In genomic region chr6:49550413-49551125, GRCh38 we compare ENCODE assay signal across 7 cellular contexts. TPM values are rescaled to one million over a fixed set of nuclear protein-coding genes. Genes with fewer than 3 reads are reported as not detected.
A peak's percentile ranks its signal among the peaks of the same experiment; 100 is the strongest.
DNase-seq lines count a peak whose midpoint lies in the region; TF ChIP-seq lines count a peak whose summit lies in the region.

TSS of gene C6orf141 (plus strand) at chr6:49550668. CDS start at chr6:49550793, 125 bp downstream.

- H3K27ac ChIP-seq in H9 (ENCODE audit: insufficient read length, low read depth, low read length), result no peak within 1 kb of the TSS
- no peak within 1 kb of the TSS for H3K27ac ChIP-seq in KMS-11

- H3K4ac ChIP-seq in H9 (ENCODE audit: low read depth, low read length), result no peak within 1 kb of the TSS; the same call in 1 of the 2 replicates

- H3K18ac ChIP-seq in H9 (ENCODE audit: insufficient read length, low read depth, low read length), result peak within 1 kb of the TSS; percentile 76

- H2BK15ac ChIP-seq in H9 (ENCODE audit: low read depth, low read length), result no peak within 1 kb of the TSS

- peaks cover 45% of the 10 kb centered on the region for H3K27me3 Mint-ChIP-seq in H9 (ENCODE audit: low read depth)
- peaks cover 22% of the 10 kb centered on the region for H3K27me3 Mint-ChIP-seq in progenitor cell of endocrine pancreas

- H3K9me3 Mint-ChIP-seq in H9 (peaks cover 0 to 3% of the 10 kb centered on the region in 2 experiments; a peak in 2 of 5 replicates), progenitor cell of endocrine pancreas (ENCODE audit: low read depth) (no peaks in the 10 kb centered on the region)

- H4K91ac ChIP-seq in H9 (ENCODE audit: insufficient read length, low read depth, low read length), result no peak within 1 kb of the TSS

- peak within 1 kb of the TSS; percentile 75 to 86 for H3K4me3 Mint-ChIP-seq in H9
- peak within 1 kb of the TSS; percentile 77 for H3K4me3 Mint-ChIP-seq in progenitor cell of endocrine pancreas (ENCODE audit: low read depth)

- H3K27me3 ChIP-seq in H9 (ENCODE audit: insufficient read depth, low read length) (peaks cover 11% of the 10 kb centered on the region; the same call in 1 of the 2 replicates), KMS-11 (ENCODE audit: insufficient read depth, low read depth) (no peaks in the 10 kb centered on the region)

- H3K4me2 ChIP-seq in H9 (ENCODE audit: insufficient read depth, insufficient read length, low read length) (peak within 1 kb of the TSS; percentile 84), KMS-11 (peak within 1 kb of the TSS; percentile 86)

- peak within 1 kb of the TSS; percentile 92 for H3K14ac ChIP-seq in H9 (ENCODE audit: insufficient read depth, low read length)

- DNase-seq in GM13977 (ENCODE audit: low spot score) (peak; percentile 61), H9 (peak; percentile 90), activated T-cell treated with anti-CD3 and anti-CD28 coated beads for 48 hours (ENCODE audit: low read depth) (peak; percentile 21), foreskin fibroblast (peak in 1 of 2 donors; percentile 56), progenitor cell of endocrine pancreas (ENCODE audit: low spot score, unreplicated experiment) (peak; percentile 28), NOMO-1 (lab: John Stamatoyannopoulos, UW; ENCODE audit: unreplicated experiment in 2 of 2) (no peak)

- no peak within 1 kb of the TSS for H2BK5ac ChIP-seq in H9 (ENCODE audit: insufficient read length, low read length)

- H3K9me3 ChIP-seq in H9 (ENCODE audit: control insufficient read depth, low read depth, low read length), result no peaks in the 10 kb centered on the region

- H3K36me3 ChIP-seq in KMS-11 (ENCODE audit: insufficient read depth), result no peaks in the 10 kb centered on the region

- H3K4me3 ChIP-seq in KMS-11 (IDR thresholded peaks at IDR 0.05; ENCODE audit: insufficient read depth, low read depth, low read length) (no peak within 1 kb of the TSS), foreskin fibroblast (ENCODE audit: low read depth in 1 of 2, low read length in 2 of 2) (peak within 1 kb of the TSS; percentile 47 to 58)

- TF ChIP-seq CTCF in GM13977 (IDR thresholded peaks at IDR 0.05; ENCODE audit: extremely low read depth, insufficient read depth, missing control alignments) (no peak), H9 (conservative IDR thresholded peaks at IDR 0.05) (no peak), KMS-11 (conservative IDR thresholded peaks at IDR 0.05; ENCODE audit: low read depth, low read length) (no peak), foreskin fibroblast (IDR thresholded peaks at IDR 0.05; ENCODE audit: low read depth, low read length) (no peak), progenitor cell of endocrine pancreas (IDR thresholded peaks at IDR 0.05; ENCODE audit: unreplicated experiment) (no peak)

- H3K23ac ChIP-seq in H9 (ENCODE audit: insufficient read length, low read depth, low read length), result no peak within 1 kb of the TSS

- H3K9ac ChIP-seq in H9 (ENCODE audit: extremely low read depth, insufficient read length, low read length) (peak within 1 kb of the TSS; percentile 50), KMS-11 (peak within 1 kb of the TSS; percentile 12; the same call in 1 of the 2 replicates)

- H3K36me3 Mint-ChIP-seq in H9 (ENCODE audit: insufficient read depth in 1 of 3, low read depth in 3 of 3), result peaks cover 0 to 28% (median 27%) of the 10 kb centered on the region in 3 experiments; a peak in 6 of 7 replicates
- H3K36me3 Mint-ChIP-seq in progenitor cell of endocrine pancreas (ENCODE audit: insufficient read depth), result peaks cover 2% of the 10 kb centered on the region

- no peak within 1 kb of the TSS for H2AK5ac ChIP-seq in H9 (ENCODE audit: insufficient read length, low read length)

- H3K4me1 ChIP-seq in H9 (ENCODE audit: insufficient read depth, low read length) (peaks cover 6% of the 10 kb centered on the region; the same call in 1 of the 2 replicates), KMS-11 (ENCODE audit: low read depth, poor library complexity, severe bottlenecking) (no peaks in the 10 kb centered on the region)

- WGBS in H9 (ENCODE audit: extremely low coverage, insufficient read length, low lambda C conversion rate), result no CpG with 5 or more reads among the region's 48 CpGs

- H3T11ph ChIP-seq in H9 (ENCODE audit: low read length), result no peak within 1 kb of the TSS

- no peak within 1 kb of the TSS for H4K5ac ChIP-seq in H9 (ENCODE audit: insufficient read length, low read depth, low read length)

- H4K20me1 ChIP-seq in H9 (ENCODE audit: control insufficient read depth, insufficient read depth, insufficient read length) (no peaks in the 10 kb centered on the region), KMS-11 (ENCODE audit: insufficient read depth) (no peaks in the 10 kb centered on the region)

- no peak within 1 kb of the TSS for H2BK12ac ChIP-seq in H9 (ENCODE audit: insufficient read length, low read depth, low read length)

- no peaks in the 10 kb centered on the region for H3K79me1 ChIP-seq in H9 (ENCODE audit: insufficient read depth, low read depth, low read length, poor library complexity, severe bottlenecking)

- H2BK20ac ChIP-seq in H9 (ENCODE audit: low read depth, low read length, poor library complexity, severe bottlenecking), result no peak within 1 kb of the TSS

- peak within 1 kb of the TSS; percentile 29 for H2BK120ac ChIP-seq in H9 (ENCODE audit: low read depth, low read length, poor library complexity, severe bottlenecking)

- H3K27ac Mint-ChIP-seq in H9 (peak within 1 kb of the TSS; percentile 94 to 99 (median 97)), progenitor cell of endocrine pancreas (peak within 1 kb of the TSS; percentile 82)

- H3K23me2 ChIP-seq in H9 (ENCODE audit: insufficient read length, low read depth, low read length, poor library complexity, severe bottlenecking), result peaks cover 14% of the 10 kb centered on the region

- peaks cover 42 to 55% of the 10 kb centered on the region in 2 experiments for H3K4me1 Mint-ChIP-seq in H9
- H3K4me1 Mint-ChIP-seq in progenitor cell of endocrine pancreas (ENCODE audit: low read depth), result peaks cover 25% of the 10 kb centered on the region

- H3K79me2 ChIP-seq in H9 (ENCODE audit: insufficient read depth, low read length) (no peaks in the 10 kb centered on the region), KMS-11 (ENCODE audit: insufficient read depth, low read depth) (no peaks in the 10 kb centered on the region)

- H4K8ac ChIP-seq in H9 (replicated peaks; ENCODE audit: insufficient read length, low read depth, low read length), result no peak within 1 kb of the TSS

- H2AFZ ChIP-seq in H9 (ENCODE audit: low read length) (no peak within 1 kb of the TSS), KMS-11 (ENCODE audit: low read depth) (peak within 1 kb of the TSS; percentile 82)

- no peak within 1 kb of the TSS for H3K56ac ChIP-seq in H9 (ENCODE audit: insufficient read length, low read depth, low read length)

- in situ Hi-C loops in GM13977 (cut with MboI; ENCODE audit: low pct_unique_long_range_greater_than_20kb, low sequenced_read_pairs, unreplicated experiment), result no loop called here

RNA-seq across cellular contexts. Expression of gene C6orf141, which starts in this region (rescaled TPM):
- total RNA-seq in H9 (2021) (35.9 and 40.1 TPM in 2 replicates), progenitor cell of endocrine pancreas (9.4 and 12.3 TPM in 2 replicates)

Comparison
In these comparisons a context has a peak if more than half of its experiments do, and no peak if none do; other contexts are left out.
1. DNase-seq: peak in GM13977 (single experiment), H9 (single experiment), activated T-cell treated with anti-CD3 and anti-CD28 coated beads for 48 hours (single experiment) and progenitor cell of endocrine pancreas (single experiment); none in NOMO-1 (0 of 2).